Comparison of ENCODE assay signal across 19 cellular contexts in genomic region chr2:12074126-12074883, GRCh38.
DNase-seq lines count a peak whose midpoint lies in the region; ATAC-seq, FAIRE-seq and TF ChIP-seq lines count a peak whose summit lies in the region.
"Had no signal": no experiment of that assay in that cellular context is flagged by ENCODE, and none has a peak within 500 bp of the region (broad histone marks: within the 10 kb centered on the region; RNA-seq: fewer than 3 reads in every experiment).

No MANE protein-coding gene starts in this region.

- H3K36me3 ChIP-seq in tibial artery, result no peaks in the 10 kb centered on the region
- H3K36me3 ChIP-seq: HAP-1 had no signal

- H3K36me3 Mint-ChIP-seq in activated CD8-positive, alpha-beta T cell treated with anti-CD3 and anti-CD28 coated beads for 36 hours (ENCODE audit: low read depth), result no peaks in the 10 kb centered on the region
- no peaks in the 10 kb centered on the region for H3K36me3 Mint-ChIP-seq in activated CD8-positive, alpha-beta T cell treated with anti-CD3 and anti-CD28 coated beads, Interleukin-2, amount 10 ng/mL, durations not matched to agents 7 days and 5 days (ENCODE audit: low read depth)
- peaks cover 0 to under 1% (median 0%) of the 10 kb centered on the region in 3 donors for H3K36me3 Mint-ChIP-seq in immature natural killer cell
- H3K36me3 Mint-ChIP-seq in activated CD8-positive, alpha-beta memory T cell treated with anti-CD3 and anti-CD28 coated beads, Interleukin-2, amount 10 ng/mL, durations not matched to agents 7 days and 5 days, result no peaks in the 10 kb centered on the region
- H3K36me3 Mint-ChIP-seq: activated CD4-positive, alpha-beta memory T cell treated with anti-CD3 and anti-CD28 coated beads for 36 hours had no signal

- no peaks in the 10 kb centered on the region for H3K4me1 Mint-ChIP-seq in activated CD8-positive, alpha-beta T cell treated with anti-CD3 and anti-CD28 coated beads for 36 hours (ENCODE audit: low read depth)
- no peaks in the 10 kb centered on the region for H3K4me1 Mint-ChIP-seq in activated CD8-positive, alpha-beta T cell treated with anti-CD3 and anti-CD28 coated beads, Interleukin-2, amount 10 ng/mL, durations not matched to agents 7 days and 5 days (ENCODE audit: low read depth)
- peaks cover 48 to 55% of the 10 kb centered on the region in 2 donors for H3K4me1 Mint-ChIP-seq in immature natural killer cell
- no peaks in the 10 kb centered on the region for H3K4me1 Mint-ChIP-seq in activated CD8-positive, alpha-beta memory T cell treated with anti-CD3 and anti-CD28 coated beads, Interleukin-2, amount 10 ng/mL, durations not matched to agents 7 days and 5 days

- no peaks in the 10 kb centered on the region for H3K27me3 ChIP-seq in tibial artery

- intact Hi-C loops in activated CD8-positive, alpha-beta T cell treated with anti-CD3 and anti-CD28 coated beads for 36 hours (cut with micrococcal nuclease), result no loop called here
- intact Hi-C loops in Right ventricle myocardium superior (cut with DNase I), result no loop called here
- intact Hi-C loops in tibial artery (cut with DNase I; ENCODE audit: low total_unique reads), result no loop called here

- peak; percentile 9 for DNase-seq in activated CD8-positive, alpha-beta T cell treated with anti-CD3 and anti-CD28 coated beads for 36 hours
- DNase-seq in activated CD8-positive, alpha-beta T cell treated with anti-CD3 and anti-CD28 coated beads, Interleukin-2, amount 10 ng/mL, durations not matched to agents 7 days and 5 days, result no peak
- DNase-seq in SK-N-DZ (ENCODE audit: low spot score) (peak; percentile 61), immature natural killer cell (peak; percentile 44 to 51 (median 51)), urothelium cell line (ENCODE audit: low spot score) (no peak), Right ventricle myocardium superior (no peak), tibial artery (no peak)
- no peak for DNase-seq in activated CD8-positive, alpha-beta memory T cell treated with anti-CD3 and anti-CD28 coated beads, Interleukin-2, amount 10 ng/mL, durations not matched to agents 7 days and 5 days
- DNase-seq: activated CD4-positive, alpha-beta memory T cell treated with anti-CD3 and anti-CD28 coated beads for 36 hours; foreskin keratinocyte; MV-4-11; NCI-H2171 treated with DMSO at 0.1 percent for 48 hours; SHP77 treated with DMSO at 0.1 percent for 48 hours had no signal

- no peaks in the 10 kb centered on the region for H3K4me1 ChIP-seq in tibial artery
- H3K4me1 ChIP-seq: foreskin keratinocyte, HAP-1 had no signal

- CTCF ChIA-PET in activated CD8-positive, alpha-beta T cell treated with anti-CD3 and anti-CD28 coated beads for 36 hours (lab: Charles Lee), result interaction anchor here (1.0 kb wide), 1 partner anchor 39 kb away, joined by 3 read pairs; no protein-coding TSS in a partner anchor
- CTCF ChIA-PET in activated CD8-positive, alpha-beta T cell treated with anti-CD3 and anti-CD28 coated beads, Interleukin-2, amount 10 ng/mL, durations not matched to agents 7 days and 5 days (lab: Charles Lee), result no interaction called here
- CTCF ChIA-PET in activated CD8-positive, alpha-beta memory T cell treated with anti-CD3 and anti-CD28 coated beads, Interleukin-2, amount 10 ng/mL, durations not matched to agents 7 days and 5 days (lab: Charles Lee), result no interaction called here

- no peaks in the 10 kb centered on the region for H3K27me3 Mint-ChIP-seq in activated CD8-positive, alpha-beta T cell treated with anti-CD3 and anti-CD28 coated beads for 36 hours
- peaks cover 18% of the 10 kb centered on the region for H3K27me3 Mint-ChIP-seq in activated CD8-positive, alpha-beta T cell treated with anti-CD3 and anti-CD28 coated beads, Interleukin-2, amount 10 ng/mL, durations not matched to agents 7 days and 5 days (ENCODE audit: low read depth)
- peaks cover 6 to 26% (median 12%) of the 10 kb centered on the region in 3 donors for H3K27me3 Mint-ChIP-seq in immature natural killer cell (ENCODE audit: low read depth in 3 of 3)
- H3K27me3 Mint-ChIP-seq in activated CD8-positive, alpha-beta memory T cell treated with anti-CD3 and anti-CD28 coated beads, Interleukin-2, amount 10 ng/mL, durations not matched to agents 7 days and 5 days, result peaks cover 18% of the 10 kb centered on the region
- H3K27me3 Mint-ChIP-seq: activated CD4-positive, alpha-beta memory T cell treated with anti-CD3 and anti-CD28 coated beads for 36 hours had no signal

- H3K9me3 Mint-ChIP-seq in activated CD8-positive, alpha-beta T cell treated with anti-CD3 and anti-CD28 coated beads for 36 hours, result no peaks in the 10 kb centered on the region
- no peaks in the 10 kb centered on the region for H3K9me3 Mint-ChIP-seq in activated CD8-positive, alpha-beta T cell treated with anti-CD3 and anti-CD28 coated beads, Interleukin-2, amount 10 ng/mL, durations not matched to agents 7 days and 5 days (ENCODE audit: insufficient read depth)
- H3K9me3 Mint-ChIP-seq in immature natural killer cell, result peaks cover 0 to 3% (median 0%) of the 10 kb centered on the region in 6 donors
- H3K9me3 Mint-ChIP-seq in activated CD8-positive, alpha-beta memory T cell treated with anti-CD3 and anti-CD28 coated beads, Interleukin-2, amount 10 ng/mL, durations not matched to agents 7 days and 5 days (ENCODE audit: low read depth), result no peaks in the 10 kb centered on the region
- H3K9me3 Mint-ChIP-seq: activated CD4-positive, alpha-beta memory T cell treated with anti-CD3 and anti-CD28 coated beads for 36 hours; nephron had no signal

- no peak for TF ChIP-seq CTCF in activated CD8-positive, alpha-beta T cell treated with anti-CD3 and anti-CD28 coated beads for 36 hours (IDR thresholded peaks at IDR 0.05)
- no peak for TF ChIP-seq CTCF in tibial artery (IDR thresholded peaks at IDR 0.05)

- no peak overlapping the region for H3K4me3 ChIP-seq in tibial artery
- H3K4me3 ChIP-seq: HAP-1 had no signal

- H3K4me3 Mint-ChIP-seq in activated CD8-positive, alpha-beta T cell treated with anti-CD3 and anti-CD28 coated beads for 36 hours, result no peak overlapping the region
- no peak overlapping the region for H3K4me3 Mint-ChIP-seq in activated CD8-positive, alpha-beta T cell treated with anti-CD3 and anti-CD28 coated beads, Interleukin-2, amount 10 ng/mL, durations not matched to agents 7 days and 5 days
- H3K4me3 Mint-ChIP-seq in immature natural killer cell, result peak overlapping the region; percentile 32 to 76 (median 63)
- no peak overlapping the region for H3K4me3 Mint-ChIP-seq in activated CD8-positive, alpha-beta memory T cell treated with anti-CD3 and anti-CD28 coated beads, Interleukin-2, amount 10 ng/mL, durations not matched to agents 7 days and 5 days
- H3K4me3 Mint-ChIP-seq: activated CD4-positive, alpha-beta memory T cell treated with anti-CD3 and anti-CD28 coated beads for 36 hours; nephron had no signal

- peak; percentile 50 for FAIRE-seq in urothelium cell line (lab: Jason Lieb, UNC)
- FAIRE-seq: A204.1, endometrium, TTC549 had no signal

- no peaks in the 10 kb centered on the region for H3K9me3 ChIP-seq in tibial artery
- H3K9me3 ChIP-seq: HAP-1 had no signal

- peak; percentile 49 for ATAC-seq in activated CD8-positive, alpha-beta T cell treated with anti-CD3 and anti-CD28 coated beads for 36 hours
- ATAC-seq in activated CD8-positive, alpha-beta T cell treated with anti-CD3 and anti-CD28 coated beads, Interleukin-2, amount 10 ng/mL, durations not matched to agents 7 days and 5 days, result no peak
- ATAC-seq in Right ventricle myocardium superior (ENCODE audit: poor library complexity), result no peak
- no peak for ATAC-seq in activated CD8-positive, alpha-beta memory T cell treated with anti-CD3 and anti-CD28 coated beads, Interleukin-2, amount 10 ng/mL, durations not matched to agents 7 days and 5 days
- ATAC-seq: foreskin keratinocyte had no signal

- no peak overlapping the region for H3K27ac ChIP-seq in tibial artery
- H3K27ac ChIP-seq: C4-2B, foreskin keratinocyte had no signal

- POLR2A ChIA-PET in activated CD8-positive, alpha-beta T cell treated with anti-CD3 and anti-CD28 coated beads for 36 hours (lab: Charles Lee), result no interaction called here
- POLR2A ChIA-PET in activated CD8-positive, alpha-beta T cell treated with anti-CD3 and anti-CD28 coated beads, Interleukin-2, amount 10 ng/mL, durations not matched to agents 7 days and 5 days (lab: Charles Lee), result no interaction called here

- H3K27ac Mint-ChIP-seq in activated CD8-positive, alpha-beta T cell treated with anti-CD3 and anti-CD28 coated beads for 36 hours, result no peak overlapping the region
- no peak overlapping the region for H3K27ac Mint-ChIP-seq in activated CD8-positive, alpha-beta T cell treated with anti-CD3 and anti-CD28 coated beads, Interleukin-2, amount 10 ng/mL, durations not matched to agents 7 days and 5 days
- H3K27ac Mint-ChIP-seq in immature natural killer cell, result peak overlapping the region in 5 of 6 donors; percentile 47 to 75 (median 62)
- no peak overlapping the region for H3K27ac Mint-ChIP-seq in activated CD8-positive, alpha-beta memory T cell treated with anti-CD3 and anti-CD28 coated beads, Interleukin-2, amount 10 ng/mL, durations not matched to agents 7 days and 5 days
- H3K27ac Mint-ChIP-seq: activated CD4-positive, alpha-beta memory T cell treated with anti-CD3 and anti-CD28 coated beads for 36 hours; nephron had no signal

Comparison
In these comparisons a context has a peak if more than half of its experiments do, and no peak if none do; other contexts are left out.
1. DNase-seq: peak in activated CD8-positive, alpha-beta T cell treated with anti-CD3 and anti-CD28 coated beads for 36 hours (single experiment), SK-N-DZ (single experiment) and immature natural killer cell (3 of 3); none in activated CD8-positive, alpha-beta T cell treated with anti-CD3 and anti-CD28 coated beads, Interleukin-2, amount 10 ng/mL, durations not matched to agents 7 days and 5 days (single experiment), urothelium cell line (single experiment), Right ventricle myocardium superior (single experiment), activated CD8-positive, alpha-beta memory T cell treated with anti-CD3 and anti-CD28 coated beads, Interleukin-2, amount 10 ng/mL, durations not matched to agents 7 days and 5 days (single experiment) and tibial artery (0 of 2).
2. H3K27ac Mint-ChIP-seq: peak in immature natural killer cell (5 of 6); none in activated CD8-positive, alpha-beta T cell treated with anti-CD3 and anti-CD28 coated beads for 36 hours (single experiment), activated CD8-positive, alpha-beta T cell treated with anti-CD3 and anti-CD28 coated beads, Interleukin-2, amount 10 ng/mL, durations not matched to agents 7 days and 5 days (single experiment) and activated CD8-positive, alpha-beta memory T cell treated with anti-CD3 and anti-CD28 coated beads, Interleukin-2, amount 10 ng/mL, durations not matched to agents 7 days and 5 days (single experiment).
3. H3K4me3 Mint-ChIP-seq: peak in immature natural killer cell (5 of 5); none in activated CD8-positive, alpha-beta T cell treated with anti-CD3 and anti-CD28 coated beads for 36 hours (single experiment), activated CD8-positive, alpha-beta T cell treated with anti-CD3 and anti-CD28 coated beads, Interleukin-2, amount 10 ng/mL, durations not matched to agents 7 days and 5 days (single experiment) and activated CD8-positive, alpha-beta memory T cell treated with anti-CD3 and anti-CD28 coated beads, Interleukin-2, amount 10 ng/mL, durations not matched to agents 7 days and 5 days (single experiment).